12 cellular contexts compared by ENCODE assay signal in the genomic region with DNA sequence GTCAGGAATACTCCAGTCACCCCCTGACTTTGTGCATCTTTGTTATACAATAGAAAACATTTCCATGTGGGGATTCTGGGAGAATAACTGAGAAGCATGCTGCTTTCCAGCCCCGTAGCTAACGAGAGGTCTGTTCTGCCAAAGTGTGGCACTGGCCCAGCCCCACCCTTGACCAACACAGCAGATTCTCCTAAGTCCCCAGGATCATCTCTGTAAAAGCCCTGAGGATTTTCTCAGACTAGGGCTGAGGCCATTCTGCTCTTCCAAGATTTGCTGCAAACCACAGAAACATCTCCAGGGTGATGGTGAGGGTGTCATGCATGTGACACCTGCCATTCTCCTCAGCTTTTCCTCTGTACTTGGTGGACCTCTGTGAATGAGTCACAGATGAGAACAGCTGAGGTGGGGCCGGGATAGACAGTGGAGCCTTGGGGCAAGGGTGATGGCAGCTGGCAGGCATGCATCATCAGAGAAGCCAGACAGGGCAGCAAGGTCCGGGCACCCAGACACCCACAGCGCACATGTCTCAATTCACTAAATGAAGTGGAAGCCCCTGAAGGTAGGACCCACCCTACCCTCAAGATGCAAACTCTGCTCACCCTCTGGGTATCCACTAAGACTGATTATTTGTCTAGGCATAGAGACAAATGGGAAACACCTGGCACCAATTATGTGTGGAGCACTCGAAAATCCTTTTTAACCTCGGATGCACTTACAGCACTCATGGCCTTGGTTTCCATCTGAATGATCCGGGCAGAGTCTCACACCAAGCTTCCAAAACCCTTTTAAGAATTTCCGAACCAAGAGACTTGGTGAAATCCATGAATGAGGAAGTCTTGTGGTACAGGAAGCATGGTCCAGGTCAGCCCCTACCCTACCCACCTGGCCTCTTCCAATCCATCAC. TPM values are rescaled to one million over a fixed set of nuclear protein-coding genes. Genes with fewer than 3 reads are reported as not detected.
DNase-seq lines count a peak whose midpoint lies in the region; ATAC-seq and TF ChIP-seq lines count a peak whose summit lies in the region.
"Had no signal": no experiment of that assay in that cellular context is flagged by ENCODE, and none has a peak within 500 bp of the region (broad histone marks: within the 10 kb centered on the region; RNA-seq: fewer than 3 reads in every experiment).

No MANE protein-coding gene starts in this region.

- peaks cover 87% of the 10 kb centered on the region for H3K4me1 Mint-ChIP-seq in activated naive CD4-positive, alpha-beta T cell treated with anti-CD3 and anti-CD28 coated beads for 36 hours (ENCODE audit: low read depth)
- peaks cover 73% of the 10 kb centered on the region for H3K4me1 Mint-ChIP-seq in stimulated activated effector memory CD8-positive, alpha-beta T cell treated with anti-CD3 and anti-CD28 coated beads, Interleukin-12 subunit alpha, Interleukin-12 subunit beta, amount 100 ng/mL, for 72 hours
- peaks cover 60 to 62% of the 10 kb centered on the region in 2 donors for H3K4me1 Mint-ChIP-seq in natural killer cell

- no peaks in the 10 kb centered on the region for H3K9me3 Mint-ChIP-seq in activated naive CD4-positive, alpha-beta T cell treated with anti-CD3 and anti-CD28 coated beads for 36 hours
- H3K9me3 Mint-ChIP-seq in stimulated activated effector memory CD8-positive, alpha-beta T cell treated with anti-CD3 and anti-CD28 coated beads, Interleukin-12 subunit alpha, Interleukin-12 subunit beta, amount 100 ng/mL, for 72 hours = no peaks in the 10 kb centered on the region
- H3K9me3 Mint-ChIP-seq in natural killer cell = no peaks in the 10 kb centered on the region
- H3K9me3 Mint-ChIP-seq: activated B cell treated with CpG ODN at 0.5 μM for 24 hours, naive B cell had no signal

- H3K36me3 Mint-ChIP-seq in activated naive CD4-positive, alpha-beta T cell treated with anti-CD3 and anti-CD28 coated beads for 36 hours (ENCODE audit: low read depth) = no peaks in the 10 kb centered on the region
- no peaks in the 10 kb centered on the region for H3K36me3 Mint-ChIP-seq in stimulated activated effector memory CD8-positive, alpha-beta T cell treated with anti-CD3 and anti-CD28 coated beads, Interleukin-12 subunit alpha, Interleukin-12 subunit beta, amount 100 ng/mL, for 72 hours
- no peaks in the 10 kb centered on the region for H3K36me3 Mint-ChIP-seq in natural killer cell

- CTCF ChIA-PET in activated naive CD4-positive, alpha-beta T cell treated with anti-CD3 and anti-CD28 coated beads for 36 hours (lab: Charles Lee) = interaction anchor here (1.2 kb wide), 1 partner anchor 36 kb away, joined by 3 read pairs; no protein-coding TSS in a partner anchor

- H3K27me3 Mint-ChIP-seq in activated naive CD4-positive, alpha-beta T cell treated with anti-CD3 and anti-CD28 coated beads for 36 hours (ENCODE audit: low read depth) = no peaks in the 10 kb centered on the region
- H3K27me3 Mint-ChIP-seq in natural killer cell (ENCODE audit: low read depth in 2 of 2) = no peaks in the 10 kb centered on the region
- H3K27me3 Mint-ChIP-seq: activated B cell treated with CpG ODN at 0.5 μM for 24 hours, naive B cell had no signal

- H3K4me3 Mint-ChIP-seq in activated naive CD4-positive, alpha-beta T cell treated with anti-CD3 and anti-CD28 coated beads for 36 hours = no peak overlapping the region
- H3K4me3 Mint-ChIP-seq in stimulated activated effector memory CD8-positive, alpha-beta T cell treated with anti-CD3 and anti-CD28 coated beads, Interleukin-12 subunit alpha, Interleukin-12 subunit beta, amount 100 ng/mL, for 72 hours = no peak overlapping the region
- H3K4me3 Mint-ChIP-seq in natural killer cell = no peak overlapping the region
- H3K4me3 Mint-ChIP-seq: activated B cell treated with CpG ODN at 0.5 μM for 24 hours, naive B cell had no signal

- peak; percentile 30 for DNase-seq in activated naive CD4-positive, alpha-beta T cell treated with anti-CD3 and anti-CD28 coated beads for 36 hours
- DNase-seq in activated naive CD4-positive, alpha-beta T cell treated with anti-CD3 and anti-CD28 coated beads, Interleukin-2, amount 50 U/mL, for 16 hours = no peak
- DNase-seq in NCI-H69 (lab: John Stamatoyannopoulos, UW) = peak; percentile 72
- no peak for DNase-seq in epithelial cell of prostate (ENCODE audit: low read depth, low spot score)
- DNase-seq in stimulated activated effector memory CD8-positive, alpha-beta T cell treated with anti-CD3 and anti-CD28 coated beads, Interleukin-12 subunit alpha, Interleukin-12 subunit beta, amount 100 ng/mL, for 72 hours (ENCODE audit: low spot score in 2 of 2) = no peak
- DNase-seq in 8988T = no peak
- no peak for DNase-seq in natural killer cell
- DNase-seq in CD1c-positive myeloid dendritic cell (ENCODE audit: extremely low spot score) = no peak
- DNase-seq: activated B cell treated with CpG ODN at 0.5 μM for 24 hours, DMS 273 treated with DMSO at 0.1 percent for 48 hours, naive B cell had no signal

- intact Hi-C loops in activated naive CD4-positive, alpha-beta T cell treated with anti-CD3 and anti-CD28 coated beads for 36 hours (cut with micrococcal nuclease) = loop anchor here (1.0 to 5.0 kb wide), 8 partner anchors 53 to 435 kb away; partner anchors contain the start of gene GPR18
- intact Hi-C loops in natural killer cell (cut with micrococcal nuclease) = no loop called here

- TF ChIP-seq CTCF in natural killer cell (IDR thresholded peaks at IDR 0.05) = no peak

- H3K27ac ChIP-seq in epithelial cell of prostate = peak overlapping the region; percentile 66
- H3K27ac ChIP-seq: KMS-11 had no signal

- H3K27ac Mint-ChIP-seq in activated naive CD4-positive, alpha-beta T cell treated with anti-CD3 and anti-CD28 coated beads for 36 hours = no peak overlapping the region
- peak overlapping the region; percentile 24 for H3K27ac Mint-ChIP-seq in stimulated activated effector memory CD8-positive, alpha-beta T cell treated with anti-CD3 and anti-CD28 coated beads, Interleukin-12 subunit alpha, Interleukin-12 subunit beta, amount 100 ng/mL, for 72 hours
- H3K27ac Mint-ChIP-seq in natural killer cell = no peak overlapping the region
- H3K27ac Mint-ChIP-seq: activated B cell treated with CpG ODN at 0.5 μM for 24 hours had no signal

- peak; percentile 42 for ATAC-seq in stimulated activated effector memory CD8-positive, alpha-beta T cell treated with anti-CD3 and anti-CD28 coated beads, Interleukin-12 subunit alpha, Interleukin-12 subunit beta, amount 100 ng/mL, for 72 hours
- ATAC-seq in natural killer cell = no peak

RNA-seq across cellular contexts. Expression of gene DOCK9, which starts 20.1 kb away (rescaled TPM):
- total RNA-seq in activated naive CD4-positive, alpha-beta T cell treated with anti-CD3 and anti-CD28 coated beads for 36 hours = 10 to 100 TPM; 38.3 to 42.1 TPM
- total RNA-seq in natural killer cell = 10 to 100 TPM; 31.5 to 42.5 (median 40.9) TPM

Comparison
In these comparisons a context has a peak if more than half of its experiments do, and no peak if none do; other contexts are left out.
1. DNase-seq: peak in activated naive CD4-positive, alpha-beta T cell treated with anti-CD3 and anti-CD28 coated beads for 36 hours (single experiment) and NCI-H69 (single experiment); none in activated naive CD4-positive, alpha-beta T cell treated with anti-CD3 and anti-CD28 coated beads, Interleukin-2, amount 50 U/mL, for 16 hours (single experiment), epithelial cell of prostate (single experiment), stimulated activated effector memory CD8-positive, alpha-beta T cell treated with anti-CD3 and anti-CD28 coated beads, Interleukin-12 subunit alpha, Interleukin-12 subunit beta, amount 100 ng/mL, for 72 hours (0 of 2), 8988T (single experiment), natural killer cell (single experiment) and CD1c-positive myeloid dendritic cell (single experiment).